ENCODE assay signal across 8 cellular contexts in genomic region chr15:80694624-80695098, GRCh38. TPM values are rescaled to one million over a fixed set of nuclear protein-coding genes. Genes with fewer than 3 reads are reported as not detected.
DNase-seq lines count a peak whose midpoint lies in the region; ATAC-seq, FAIRE-seq and TF ChIP-seq lines count a peak whose summit lies in the region.

No MANE protein-coding gene starts in this region.

- no peaks in the 10 kb centered on the region for H3K9me3 Mint-ChIP-seq in activated CD4-positive, alpha-beta memory T cell treated with anti-CD3 and anti-CD28 coated beads, Interleukin-2, amount 10 ng/mL, durations not matched to agents 7 days and 5 days

- peak overlapping the region; percentile 85 for H3K9ac ChIP-seq in HUES64 (ENCODE audit: low read depth, low read length)
- H3K9ac ChIP-seq in neural cell (ENCODE audit: low read length) = peak overlapping the region; percentile 69

- H3K4me3 ChIP-seq in AG10803 (ENCODE audit: low read length) (peak overlapping the region; percentile 75), HUES64 (ENCODE audit: low read length) (peak overlapping the region; percentile 71), neural cell (ENCODE audit: low read length) (peak overlapping the region; percentile 77)

- H3K4me1 Mint-ChIP-seq in activated CD4-positive, alpha-beta memory T cell treated with anti-CD3 and anti-CD28 coated beads, Interleukin-2, amount 10 ng/mL, durations not matched to agents 7 days and 5 days = peaks cover 20% of the 10 kb centered on the region

- H3K27ac ChIP-seq in HUES64 (ENCODE audit: low read depth, low read length) (no peak overlapping the region), neural cell (ENCODE audit: low read length) (no peak overlapping the region)

- H3K9me2 ChIP-seq in neural cell (ENCODE audit: insufficient read depth, low read length) = no peaks in the 10 kb centered on the region

- H4K20me1 ChIP-seq in neural cell (ENCODE audit: insufficient read depth) = peaks cover 6% of the 10 kb centered on the region

- peaks cover 12% of the 10 kb centered on the region; the same call in 1 of the 2 replicates for H3K4me1 ChIP-seq in HUES64 (ENCODE audit: insufficient read depth, low read length)

- H3K36me3 ChIP-seq in HUES64 (ENCODE audit: insufficient read depth, low read length) (no peaks in the 10 kb centered on the region), neural cell (ENCODE audit: insufficient read depth, low read length) (no peaks in the 10 kb centered on the region)

- no peak for TF ChIP-seq RAD21 in neural cell (conservative IDR thresholded peaks at IDR 0.05)

- TF ChIP-seq CTCF in AG10803 (conservative IDR thresholded peaks at IDR 0.05; ENCODE audit: low read length) (no peak), neural cell (IDR thresholded peaks at IDR 0.05; ENCODE audit: poor library complexity, severe bottlenecking) (no peak)

- H2AFZ ChIP-seq in neural cell (ENCODE audit: low read depth, low read length) = peak overlapping the region; percentile 46

- H3F3A ChIP-seq in neural cell (ENCODE audit: insufficient read depth, low read length, poor library complexity, severe bottlenecking) = no peaks in the 10 kb centered on the region

- peak overlapping the region; percentile 77 for H3K4me3 Mint-ChIP-seq in activated CD4-positive, alpha-beta memory T cell treated with anti-CD3 and anti-CD28 coated beads, Interleukin-2, amount 10 ng/mL, durations not matched to agents 7 days and 5 days

- peak; percentile 14 for ATAC-seq in GM19438 (IDR thresholded peaks at IDR 0.05; ENCODE audit: low read depth, unreplicated experiment)
- peak; percentile 25 for ATAC-seq in esophagus mucosa
- no peak for ATAC-seq in HG03025 (IDR thresholded peaks at IDR 0.05; ENCODE audit: low FRiP score, unreplicated experiment)

- DNase-seq in AG10803 (ENCODE audit: low read depth) = peak; percentile 48
- peak; percentile 38 for DNase-seq in activated CD4-positive, alpha-beta memory T cell treated with anti-CD3 and anti-CD28 coated beads, Interleukin-2, amount 10 ng/mL, durations not matched to agents 7 days and 5 days
- no peak for DNase-seq in RCC 7860 (ENCODE audit: low spot score)

- H3K27me3 ChIP-seq in HUES64 (ENCODE audit: insufficient read depth, low read length) (peaks cover 30% of the 10 kb centered on the region), neural cell (ENCODE audit: insufficient read depth, low read depth, low read length) (no peaks in the 10 kb centered on the region)

- FAIRE-seq in RCC 7860 (lab: Jason Lieb, UNC) = no peak

- H3K79me2 ChIP-seq in neural cell (replicated peaks; ENCODE audit: insufficient read depth, low read length) = peaks cover 27% of the 10 kb centered on the region

- CTCF ChIA-PET in activated CD4-positive, alpha-beta memory T cell treated with anti-CD3 and anti-CD28 coated beads, Interleukin-2, amount 10 ng/mL, durations not matched to agents 7 days and 5 days (lab: Charles Lee) = interaction anchor here (1.2 to 2.5 kb wide), 1 partner anchor 81 kb away, joined by 8 read pairs; no protein-coding TSS in a partner anchor

- 1% methylated on average over 44 of the region's 46 CpGs for WGBS in HUES64

- TF ChIP-seq EP300 in neural cell (conservative IDR thresholded peaks at IDR 0.05; ENCODE audit: poor library complexity, severe bottlenecking) = no peak

- H3K9me3 ChIP-seq in HUES64 (ENCODE audit: insufficient read depth, low read depth, low read length) (no peaks in the 10 kb centered on the region), neural cell (ENCODE audit: low read length) (no peaks in the 10 kb centered on the region)

- no peaks in the 10 kb centered on the region for H3K36me3 Mint-ChIP-seq in activated CD4-positive, alpha-beta memory T cell treated with anti-CD3 and anti-CD28 coated beads, Interleukin-2, amount 10 ng/mL, durations not matched to agents 7 days and 5 days (ENCODE audit: low read depth)

- H3K27me3 Mint-ChIP-seq in activated CD4-positive, alpha-beta memory T cell treated with anti-CD3 and anti-CD28 coated beads, Interleukin-2, amount 10 ng/mL, durations not matched to agents 7 days and 5 days = peaks cover 31% of the 10 kb centered on the region

- H3K4me2 ChIP-seq in neural cell (ENCODE audit: low read length) = peak overlapping the region; percentile 41

- peak overlapping the region; percentile 12 for H3K27ac Mint-ChIP-seq in activated CD4-positive, alpha-beta memory T cell treated with anti-CD3 and anti-CD28 coated beads, Interleukin-2, amount 10 ng/mL, durations not matched to agents 7 days and 5 days

- POLR2A ChIA-PET in activated CD4-positive, alpha-beta memory T cell treated with anti-CD3 and anti-CD28 coated beads, Interleukin-2, amount 10 ng/mL, durations not matched to agents 7 days and 5 days (lab: Charles Lee) = interaction anchor here (1.1 to 2.3 kb wide), 3 partner anchors 9 to 307 kb away, joined by 3 to 8 read pairs (median 3); partner anchors contain the start of gene TLNRD1

TF ChIP-seq in neural cell, 6 proteins besides CTCF, POLR2A, EP300 and RAD21:
- TF ChIP-seq SMC3 (conservative IDR thresholded peaks at IDR 0.05; ENCODE audit: poor library complexity) (no peak), EZH2 (IDR thresholded peaks at IDR 0.05; ENCODE audit: borderline replicate concordance, insufficient read depth, low read length, poor library complexity, severe bottlenecking) (no peak), REST (IDR thresholded peaks at IDR 0.05; ENCODE audit: borderline replicate concordance) (no peak)

RNA-seq across cellular contexts. Expression of gene ABHD17C, which starts 0.4 kb away (rescaled TPM):
- polyA plus RNA-seq in HUES64 (2013, experiment 1 of 2) = 24.3 TPM
- 19.1 TPM for polyA plus RNA-seq in HUES64 (2013, experiment 2 of 2)
- total RNA-seq in activated CD4-positive, alpha-beta memory T cell treated with anti-CD3 and anti-CD28 coated beads, Interleukin-2, amount 10 ng/mL, durations not matched to agents 7 days and 5 days = 1 to 10 TPM; 3.8 to 4.0 TPM
- total RNA-seq in esophagus mucosa = 45.3 TPM
- polyA plus RNA-seq in neural cell = 18.3 and 19.1 TPM in 2 replicates
- polyA minus RNA-seq in neural cell = 16.3 and 18.6 TPM in 2 replicates
